Comparison of ENCODE assay signal across 17 cellular contexts in the genomic region with DNA sequence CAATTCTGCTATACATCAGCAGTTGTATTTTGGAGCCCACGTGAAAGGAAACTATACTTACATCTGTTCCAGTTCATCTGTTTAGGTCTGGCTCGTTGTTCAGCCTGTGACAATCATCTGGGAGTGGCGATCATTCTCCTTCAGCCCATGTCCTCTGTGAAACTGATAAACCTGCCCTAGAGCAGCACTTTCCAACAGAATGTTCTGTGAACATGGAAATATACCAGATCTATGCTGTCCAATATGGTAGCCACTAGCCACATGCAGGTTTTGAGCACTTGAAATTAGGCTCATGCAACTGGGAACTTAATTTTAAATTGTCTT. TPM values are rescaled to one million over a fixed set of nuclear protein-coding genes. Genes with fewer than 3 reads are reported as not detected.
A peak's percentile ranks its signal among the peaks of the same experiment; 100 is the strongest.
DNase-seq lines count a peak whose midpoint lies in the region; ATAC-seq, FAIRE-seq and TF ChIP-seq lines count a peak whose summit lies in the region.
"Had no signal": no experiment of that assay in that cellular context is flagged by ENCODE, and none has a peak within 500 bp of the region (broad histone marks: within the 10 kb centered on the region; RNA-seq: fewer than 3 reads in every experiment).

No MANE protein-coding gene starts in this region.

- CTCF ChIA-PET in GM12878 (lab: Yijun Ruan, JAX): no interaction called here

- peak; percentile 7 for FAIRE-seq in GM12878 (lab: Jason Lieb, UNC)

- RAD21 ChIA-PET in GM12878 (lab: Charles Lee; ENCODE audit: unreplicated experiment): interaction anchor here (1.0 to 1.7 kb wide), 2 partner anchors 16 to 31 kb away, joined by 3 read pairs; no protein-coding TSS in a partner anchor

- H3K9me3 ChIP-seq in GM12878 (replicated peaks; ENCODE audit: control insufficient read depth, insufficient read depth, low read length): no peaks in the 10 kb centered on the region
- H3K9me3 ChIP-seq in esophagus muscularis mucosa: no peaks in the 10 kb centered on the region
- H3K9me3 ChIP-seq: neutrophil, Peyer's patch had no signal

- WGBS in GM12878 (ENCODE audit: insufficient coverage, insufficient replicate concordance, low lambda C conversion rate, missing lambda C conversion rate): 0% methylated on average over 3 of the region's 3 CpGs
- WGBS in esophagus muscularis mucosa: 82% methylated on average over 3 of the region's 3 CpGs

- peaks cover 3% of the 10 kb centered on the region for H3K27me3 Mint-ChIP-seq in activated T-helper 17 cell treated with anti-CD3 and anti-CD28 coated beads, Interleukin-2, amount 50 U/mL, for 72 hours
- H3K27me3 Mint-ChIP-seq: type B pancreatic cell had no signal

- peak; percentile 21 for ATAC-seq in GM18868 (IDR thresholded peaks at IDR 0.05; ENCODE audit: unreplicated experiment)
- peak; percentile 10 for ATAC-seq in GM21367 (IDR thresholded peaks at IDR 0.05; ENCODE audit: unreplicated experiment)
- ATAC-seq in HG02885 (IDR thresholded peaks at IDR 0.05; ENCODE audit: poor library complexity, unreplicated experiment): peak; percentile 24
- peak; percentile 49 for ATAC-seq in GM12878
- ATAC-seq in activated T-helper 17 cell treated with anti-CD3 and anti-CD28 coated beads, Interleukin-2, amount 50 U/mL, for 72 hours (replicated peaks): no peak
- ATAC-seq in GM18870 (IDR thresholded peaks at IDR 0.05; ENCODE audit: unreplicated experiment): no peak
- ATAC-seq: sciatic nerve, T-cell had no signal

- no peaks in the 10 kb centered on the region for H3K4me1 Mint-ChIP-seq in activated T-helper 17 cell treated with anti-CD3 and anti-CD28 coated beads, Interleukin-2, amount 50 U/mL, for 72 hours
- H3K4me1 Mint-ChIP-seq: T-cell had no signal

- no peak overlapping the region for H3K9ac ChIP-seq in GM12878 (ENCODE audit: control insufficient read depth, insufficient read depth, low read length)

- H3K27ac ChIP-seq in GM12878 (ENCODE audit: control insufficient read depth, insufficient read depth) (no peak overlapping the region), esophagus muscularis mucosa (replicated peaks in 1 of 4) (no peak overlapping the region)
- H3K27ac ChIP-seq: neutrophil, Peyer's patch had no signal

- H3K79me2 ChIP-seq in GM12878 (ENCODE audit: control insufficient read depth, insufficient read depth, low read length): no peaks in the 10 kb centered on the region

- intact Hi-C loops in GM12878 (cut with micrococcal nuclease; ENCODE audit: unreplicated experiment) (loop anchor here (5.0 kb wide), 1 partner anchor 117 kb away; no protein-coding TSS in a partner anchor), esophagus muscularis mucosa (cut with DNase I) (no loop called here)

- H3K4me1 ChIP-seq in GM12878 (ENCODE audit: control insufficient read depth, insufficient read depth, low read length): peaks cover 10% of the 10 kb centered on the region
- H3K4me1 ChIP-seq in esophagus muscularis mucosa: peaks cover 0 to 16% (median 4%) of the 10 kb centered on the region in 4 donors
- H3K4me1 ChIP-seq: Peyer's patch had no signal

- no TSS peak for BruUV-seq in GM12878 (replicated peaks; lab: Mats Ljungman, UMichigan)

- H4K20me1 ChIP-seq in GM12878 (ENCODE audit: control insufficient read depth, insufficient read depth): no peaks in the 10 kb centered on the region

- no peaks in the 10 kb centered on the region for H3K36me3 Mint-ChIP-seq in activated T-helper 17 cell treated with anti-CD3 and anti-CD28 coated beads, Interleukin-2, amount 50 U/mL, for 72 hours (ENCODE audit: low read depth)
- H3K36me3 Mint-ChIP-seq: T-cell, type B pancreatic cell had no signal

- DNase-seq in GM12878 (ENCODE audit: low read depth, low spot score): no peak
- DNase-seq in esophagus muscularis mucosa (ENCODE audit: extremely low spot score): no peak
- DNase-seq: activated CD4-positive, alpha-beta T cell treated with anti-CD3 and anti-CD28 coated beads for 1 hour; C1 segment of cervical spinal cord; NCI-H2029; NCI-H526; Peyer's patch; stimulated activated CD4-positive, alpha-beta T cell treated with anti-CD3 and anti-CD28 coated beads, Interleukin-4, amount 100 ng/mL, for 1 hour; T-cell had no signal

- TF ChIP-seq CTCF in GM12878 (IDR thresholded peaks at IDR 0.05 in 2 of 3, conservative IDR thresholded peaks at IDR 0.05 in 1 of 3; ENCODE audit: control insufficient read depth in 2 of 3, extremely low read depth in 1 of 3, insufficient read depth in 1 of 3, low read depth in 3 of 3, low read length in 3 of 3) (no peak), esophagus muscularis mucosa (IDR thresholded peaks at IDR 0.05) (no peak)

- no peak overlapping the region; the same call in 1 of the 2 replicates for H2AFZ ChIP-seq in GM12878 (ENCODE audit: control insufficient read depth, low read depth, low read length)

- TF ChIP-seq RAD21 in GM12878 (IDR thresholded peaks at IDR 0.05; ENCODE audit: insufficient read depth, low read depth, low read length): no peak

- POLR2A ChIA-PET in GM12878 (lab: Charles Lee): no interaction called here

- SMC1A ChIA-PET in GM12878 (lab: Charles Lee; ENCODE audit: uncharacterized antibody, unreplicated experiment): interaction anchor here (0.7 to 1.0 kb wide), 3 partner anchors 22 to 33 kb away, joined by 3 to 4 read pairs (median 4); no protein-coding TSS in a partner anchor

- H3K4me2 ChIP-seq in GM12878 (ENCODE audit: control insufficient read depth, insufficient read depth): no peak overlapping the region

- TF ChIP-seq EP300 in GM12878 (IDR thresholded peaks at IDR 0.05; ENCODE audit: borderline replicate concordance in 1 of 2, control insufficient read depth in 1 of 2, low read depth in 2 of 2, low read length in 2 of 2) (no peak), esophagus muscularis mucosa (IDR thresholded peaks at IDR 0.05) (no peak)

- TF ChIP-seq POLR2A in GM12878 (IDR thresholded peaks at IDR 0.05; ENCODE audit: low read depth, low read length) (no peak), esophagus muscularis mucosa (IDR thresholded peaks at IDR 0.05; ENCODE audit: low read depth) (no peak)

- in situ Hi-C loops in GM12878 (cut with MboI): loop anchor here (10.0 kb wide), 1 partner anchor 519 kb away; no protein-coding TSS in a partner anchor

- H3K9me3 Mint-ChIP-seq in activated T-helper 17 cell treated with anti-CD3 and anti-CD28 coated beads, Interleukin-2, amount 50 U/mL, for 72 hours: no peaks in the 10 kb centered on the region
- H3K9me3 Mint-ChIP-seq: T-cell, type B pancreatic cell had no signal

- H3K27me3 ChIP-seq in GM12878 (replicated peaks in 1 of 2; ENCODE audit: control insufficient read depth in 2 of 2, insufficient read depth in 2 of 2, low read length in 1 of 2) (no peaks in the 10 kb centered on the region), esophagus muscularis mucosa (no peaks in the 10 kb centered on the region)
- H3K27me3 ChIP-seq: neutrophil, Peyer's patch had no signal

- no peak overlapping the region for H3K4me3 ChIP-seq in GM12878
- H3K4me3 ChIP-seq in esophagus muscularis mucosa: no peak overlapping the region
- H3K4me3 ChIP-seq: Peyer's patch had no signal

- H3K27ac Mint-ChIP-seq in activated T-helper 17 cell treated with anti-CD3 and anti-CD28 coated beads, Interleukin-2, amount 50 U/mL, for 72 hours: no peak overlapping the region
- H3K27ac Mint-ChIP-seq: T-cell, type B pancreatic cell had no signal

- no peak overlapping the region for H3K4me3 Mint-ChIP-seq in activated T-helper 17 cell treated with anti-CD3 and anti-CD28 coated beads, Interleukin-2, amount 50 U/mL, for 72 hours
- H3K4me3 Mint-ChIP-seq: T-cell, type B pancreatic cell had no signal

- H3K36me3 ChIP-seq in GM12878 (ENCODE audit: control insufficient read depth in 2 of 2, insufficient read depth in 2 of 2, low read length in 1 of 2): no peaks in the 10 kb centered on the region
- peaks cover 6 to 29% (median 11%) of the 10 kb centered on the region in 4 donors for H3K36me3 ChIP-seq in esophagus muscularis mucosa
- H3K36me3 ChIP-seq: neutrophil had no signal

RNA-seq across cellular contexts. Expression of a gene that starts 24.5 kb away (rescaled TPM):
- 12.6 and 14.3 TPM in 2 replicates for total RNA-seq in GM12878 (2013; cell fraction: nucleolus; rRNA removed)
- 13.0 and 14.2 TPM in 2 replicates for total RNA-seq in GM12878 (2014; rRNA removed)
- 5.4 and 6.5 TPM in 2 replicates for total RNA-seq in GM12878 (2014; rRNA removed; fragmentation: Illumina TruSeq; extraction: Trizol)
- total RNA-seq in GM12878 (2021): 13.3 and 13.4 TPM in 2 replicates
- 7.4 TPM for polyA plus RNA-seq in GM12878 (2011; ENCODE audit: low read depth)
- polyA plus RNA-seq in GM12878 (2011; rRNA removed): 9.9 and 14.9 TPM in 2 replicates
- 14.8 and 17.5 TPM in 2 replicates for polyA plus RNA-seq in GM12878 (2011; cell fraction: cytosol; rRNA removed)
- 26.8 and 28.7 TPM in 2 replicates for polyA plus RNA-seq in GM12878 (2011; cell fraction: nucleus; rRNA removed)
- 11.5 and 15.0 TPM in 2 replicates for polyA plus RNA-seq in GM12878 (2012)
- 4.3 and 7.6 TPM in 2 replicates for polyA plus RNA-seq in GM12878 (2014; fragmentation: Illumina TruSeq; extraction: Trizol)
- polyA plus RNA-seq in GM12878 (2014; fragmentation: Nextera tagmentation; extraction: Ambion mirVana): 1 to 10 TPM in 1 of 2 experiments, under 1 TPM in 1; 0.72 to 1.9 TPM
- polyA plus RNA-seq in GM12878 (2014; rRNA removed): 10.8 and 13.2 TPM in 2 replicates
- polyA plus RNA-seq in GM12878 (2016; fragmentation: Nextera tagmentation; extraction: Ambion mirVana): 10 to 100 TPM; 22.0 to 24.8 TPM
- polyA minus RNA-seq in GM12878 (2011; rRNA and poly(A)+ RNA removed): 4.5 and 9.7 TPM in 2 replicates
- 3.1 and 5.7 TPM in 2 replicates for polyA minus RNA-seq in GM12878 (2011; cell fraction: cytosol; rRNA and poly(A)+ RNA removed)
- polyA minus RNA-seq in GM12878 (2011; cell fraction: nucleus; rRNA and poly(A)+ RNA removed): 3.7 and 5.6 TPM in 2 replicates
- 10 to 100 TPM; 28.8 to 43.1 TPM for total RNA-seq in activated T-helper 17 cell treated with anti-CD3 and anti-CD28 coated beads, Interleukin-2, amount 50 U/mL, for 72 hours
- 100 to 1,000 TPM in 1 of 4 donors, 10 to 100 TPM in 3; 73.1 to 118 (median 80.9) TPM for total RNA-seq in esophagus muscularis mucosa

RNA-seq across cellular contexts. Expression of a gene that starts 45.2 kb away (rescaled TPM):
- 10.3 and 11.9 TPM in 2 replicates for total RNA-seq in GM12878 (2013; cell fraction: nucleolus; rRNA removed)
- total RNA-seq in GM12878 (2014; rRNA removed) (13.0 and 13.2 TPM in 2 replicates), GM12878 (2014; rRNA removed; fragmentation: Illumina TruSeq; extraction: Trizol) (5.7 and 6.7 TPM in 2 replicates), GM12878 (2021) (8.2 and 11.0 TPM in 2 replicates), esophagus muscularis mucosa (10 to 100 TPM; 37.8 to 56.9 (median 47.1) TPM)
- 2.2 TPM for polyA plus RNA-seq in GM12878 (2011; ENCODE audit: low read depth)
- polyA plus RNA-seq in GM12878 (2011; rRNA removed) (2.1 and 4.4 TPM in 2 replicates), GM12878 (2014; fragmentation: Illumina TruSeq; extraction: Trizol) (3.4 and 5.7 TPM in 2 replicates), GM12878 (2014; fragmentation: Nextera tagmentation; extraction: Ambion mirVana) (1 to 10 TPM in 1 of 2 experiments, under 1 TPM in 1; 0.90 to 2.5 TPM), GM12878 (2014; rRNA removed) (7.3 and 13.3 TPM in 2 replicates), GM12878 (2016; fragmentation: Nextera tagmentation; extraction: Ambion mirVana) (1 to 10 TPM; 8.2 to 10.0 TPM)
- polyA plus RNA-seq in GM12878 (2011; cell fraction: cytosol; rRNA removed): 5.4 and 6.3 TPM in 2 replicates
- polyA plus RNA-seq in GM12878 (2011; cell fraction: nucleus; rRNA removed): 7.8 and 9.7 TPM in 2 replicates
- 2.8 and 3.7 TPM in 2 replicates for polyA plus RNA-seq in GM12878 (2012)
- 6.6 and 8.9 TPM in 2 replicates for polyA minus RNA-seq in GM12878 (2011; rRNA and poly(A)+ RNA removed)
- polyA minus RNA-seq in GM12878 (2011; cell fraction: cytosol; rRNA and poly(A)+ RNA removed): 2.4 and 3.8 TPM in 2 replicates
- 4.5 and 9.2 TPM in 2 replicates for polyA minus RNA-seq in GM12878 (2011; cell fraction: nucleus; rRNA and poly(A)+ RNA removed)
- 10 to 100 TPM in 1 of 2 donors, 1 to 10 TPM in 1; 8.2 to 11.0 TPM for total RNA-seq in activated T-helper 17 cell treated with anti-CD3 and anti-CD28 coated beads, Interleukin-2, amount 50 U/mL, for 72 hours

Comparison
In these comparisons a context has a peak if more than half of its experiments do, and no peak if none do; other contexts are left out.
1. ATAC-seq: peak in GM18868 (single experiment), GM21367 (single experiment), HG02885 (single experiment) and GM12878 (single experiment); none in activated T-helper 17 cell treated with anti-CD3 and anti-CD28 coated beads, Interleukin-2, amount 50 U/mL, for 72 hours (single experiment) and GM18870 (single experiment).